ENCODE assay signal across 1 cellular context in the genomic region with DNA sequence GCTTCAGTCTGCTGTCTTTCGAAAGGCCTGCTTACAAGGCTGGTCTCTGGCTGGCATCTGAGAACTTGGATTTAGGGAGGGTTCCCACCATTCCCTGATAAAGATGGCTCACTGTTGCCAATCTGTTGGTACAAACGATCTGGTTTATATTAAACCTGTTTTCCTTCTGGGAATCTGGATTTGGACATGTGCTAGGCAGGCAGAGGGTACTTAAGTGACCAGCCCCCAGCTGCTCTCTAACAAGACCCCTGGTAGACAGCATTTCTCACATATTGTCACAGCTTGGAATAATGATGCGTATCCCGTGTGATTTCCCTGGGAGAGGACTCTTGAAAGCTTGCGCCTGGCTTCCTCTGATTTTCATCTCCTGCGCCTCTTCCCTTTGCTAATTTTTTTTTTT.
TF ChIP-seq lines count a peak whose summit lies in the region.

No MANE protein-coding gene starts in this region.

TF ChIP-seq in GM23338, 12 proteins besides CTCF, POLR2A, EP300 and RAD21 (continued from another document):
- no peak for TF ChIP-seq ZNF114 (CRISPR knock-in tag; IDR thresholded peaks at IDR 0.05)
